ENCODE assay signal across 8 cellular contexts in the genomic region with DNA sequence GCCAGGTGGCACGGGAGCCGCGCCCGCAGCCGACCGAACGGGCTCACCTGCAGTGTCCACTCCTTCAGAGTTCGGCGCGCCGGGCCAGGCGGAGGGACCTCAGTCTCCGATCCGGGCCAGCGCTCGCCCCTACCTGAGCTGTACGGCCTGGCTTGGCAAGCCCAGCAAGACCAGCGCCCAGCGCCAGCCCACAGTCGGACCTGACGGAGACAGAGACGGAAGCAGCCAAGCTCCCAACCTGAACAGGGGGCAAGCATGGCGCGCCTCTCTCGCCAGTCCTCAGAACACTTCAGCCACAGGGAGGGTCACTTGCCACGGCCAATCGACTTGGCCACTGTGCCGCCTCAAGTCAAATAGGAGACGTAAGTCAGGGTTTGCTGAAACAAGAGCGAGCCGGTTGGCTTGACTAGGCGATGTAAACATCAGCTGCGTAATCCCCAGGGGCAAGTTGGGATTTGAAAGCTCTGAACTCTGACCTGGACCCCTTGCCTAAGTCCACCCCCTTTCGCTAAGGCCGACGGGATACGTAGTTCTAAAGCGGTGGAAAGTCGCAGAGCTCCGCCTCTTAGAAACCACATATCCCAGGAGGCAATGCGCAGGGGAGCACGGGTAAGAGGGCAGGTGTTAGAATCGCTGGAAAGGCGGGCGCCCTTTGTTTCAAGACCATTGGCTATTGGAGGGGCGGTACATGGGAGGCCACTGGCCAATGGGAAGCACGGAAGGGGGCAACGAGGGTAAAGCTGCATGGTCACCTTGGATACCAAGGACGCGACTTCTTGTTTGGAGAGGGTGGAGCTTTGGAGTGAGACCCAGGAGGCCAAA. TPM values are rescaled to one million over a fixed set of nuclear protein-coding genes. Genes with fewer than 3 reads are reported as not detected.
DNase-seq lines count a peak whose midpoint lies in the region; ATAC-seq and TF ChIP-seq lines count a peak whose summit lies in the region.
"Not testable (repeated sequence)": the region's sequence is repeated elsewhere in the genome, so short reads cannot be mapped to it uniquely, and the experiment has no call there.

A gene with protein sequence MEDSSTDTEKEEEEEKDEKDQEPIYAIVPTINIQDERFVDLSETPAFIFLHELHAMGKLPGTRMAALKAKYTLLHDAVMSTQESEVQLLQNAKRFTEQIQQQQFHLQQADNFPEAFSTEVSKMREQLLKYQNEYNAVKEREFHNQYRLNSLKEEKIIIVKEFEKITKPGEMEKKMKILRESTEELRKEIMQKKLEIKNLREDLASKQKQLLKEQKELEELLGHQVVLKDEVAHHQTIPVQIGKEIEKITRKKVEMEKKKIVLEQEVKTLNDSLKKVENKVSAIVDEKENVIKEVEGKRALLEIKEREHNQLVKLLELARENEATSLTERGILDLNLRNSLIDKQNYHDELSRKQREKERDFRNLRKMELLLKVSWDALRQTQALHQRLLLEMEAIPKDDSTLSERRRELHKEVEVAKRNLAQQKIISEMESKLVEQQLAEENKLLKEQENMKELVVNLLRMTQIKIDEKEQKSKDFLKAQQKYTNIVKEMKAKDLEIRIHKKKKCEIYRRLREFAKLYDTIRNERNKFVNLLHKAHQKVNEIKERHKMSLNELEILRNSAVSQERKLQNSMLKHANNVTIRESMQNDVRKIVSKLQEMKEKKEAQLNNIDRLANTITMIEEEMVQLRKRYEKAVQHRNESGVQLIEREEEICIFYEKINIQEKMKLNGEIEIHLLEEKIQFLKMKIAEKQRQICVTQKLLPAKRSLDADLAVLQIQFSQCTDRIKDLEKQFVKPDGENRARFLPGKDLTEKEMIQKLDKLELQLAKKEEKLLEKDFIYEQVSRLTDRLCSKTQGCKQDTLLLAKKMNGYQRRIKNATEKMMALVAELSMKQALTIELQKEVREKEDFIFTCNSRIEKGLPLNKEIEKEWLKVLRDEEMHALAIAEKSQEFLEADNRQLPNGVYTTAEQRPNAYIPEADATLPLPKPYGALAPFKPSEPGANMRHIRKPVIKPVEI (plus strand): TSS at position 756 of the 822 bp plus-strand sequence. CDS start 45,054 bp downstream, outside the sequence.

- intact Hi-C loops in natural killer cell (cut with micrococcal nuclease) = not testable (repeated sequence)

- H3K4me1 Mint-ChIP-seq in natural killer cell = not testable (repeated sequence)
- peaks cover 5 to 11% of the 10 kb centered on the region in 2 donors for H3K4me1 Mint-ChIP-seq in stimulated activated naive B cell treated with anti-CD40 and anti-IgM and Interleukin-4, amounts not matched to agents 10 μg/mL and 1 μg/mL and 100 μg/mL, for 72 hours

- not testable (repeated sequence) for H3K9me3 Mint-ChIP-seq in natural killer cell; stimulated activated naive B cell treated with anti-CD40 and anti-IgM and Interleukin-4, amounts not matched to agents 10 μg/mL and 1 μg/mL and 100 μg/mL, for 72 hours

- not testable (repeated sequence) for H3K9me3 ChIP-seq in HAP-1; RWPE2 (ENCODE audit: severe bottlenecking)

- not testable (repeated sequence) for H3K36me3 Mint-ChIP-seq in natural killer cell; stimulated activated naive B cell treated with anti-CD40 and anti-IgM and Interleukin-4, amounts not matched to agents 10 μg/mL and 1 μg/mL and 100 μg/mL, for 72 hours

- H3K4me3 ChIP-seq in HAP-1 (peak within 1 kb of the TSS; percentile 41), RWPE2 (ENCODE audit: severe bottlenecking) (peak within 1 kb of the TSS; percentile 72), fibroblast of pulmonary artery (replicated peaks; ENCODE audit: low read depth, low read length) (peak within 1 kb of the TSS; percentile 75)

- DNase-seq in EL (peak; percentile 99), HAP-1 (ENCODE audit: low spot score in 2 of 2) (peak; percentile 98 to 99), M059J (ENCODE audit: low read depth) (peak; percentile 100), RWPE2 (ENCODE audit: low spot score) (peak; percentile 96), fibroblast of pulmonary artery (ENCODE audit: low read depth) (peak; percentile 99), natural killer cell (peak; percentile 89)
- DNase-seq in activated T-helper 9 cell treated with anti-CD3 and anti-CD28 coated beads, Interleukin-2, amount 50 U/mL, for 16 hours (ENCODE audit: low read depth) = peak; percentile 87
- DNase-seq in stimulated activated naive B cell treated with anti-CD40 and anti-IgM and Interleukin-4, amounts not matched to agents 10 μg/mL and 1 μg/mL and 100 μg/mL, for 72 hours = peak; percentile 97

- peak within 1 kb of the TSS; percentile 91 for H3K4me3 Mint-ChIP-seq in natural killer cell
- H3K4me3 Mint-ChIP-seq in stimulated activated naive B cell treated with anti-CD40 and anti-IgM and Interleukin-4, amounts not matched to agents 10 μg/mL and 1 μg/mL and 100 μg/mL, for 72 hours = peak within 1 kb of the TSS; percentile 81 to 89

- in situ Hi-C loops in HAP-1 (cut with MboI; ENCODE audit: low sequenced_read_pairs) = not testable (repeated sequence)

- ATAC-seq in RWPE2 (ENCODE audit: low read depth) = peak; percentile 97
- ATAC-seq in natural killer cell = peak; percentile 96 to 100 (median 96)
- peak; percentile 98 for ATAC-seq in stimulated activated naive B cell treated with anti-CD40 and anti-IgM and Interleukin-4, amounts not matched to agents 10 μg/mL and 1 μg/mL and 100 μg/mL, for 72 hours (replicated peaks)

- H3K27me3 ChIP-seq in HAP-1 (ENCODE audit: low read depth); RWPE2 (ENCODE audit: insufficient read depth, poor library complexity, severe bottlenecking): not testable (repeated sequence)

- H3K36me3 ChIP-seq in HAP-1 (replicated peaks); RWPE2 (ENCODE audit: low read depth): not testable (repeated sequence)

- not testable (repeated sequence) for TF ChIP-seq CTCF in RWPE2 (IDR thresholded peaks at IDR 0.05; ENCODE audit: poor library complexity, severe bottlenecking); fibroblast of pulmonary artery (IDR thresholded peaks at IDR 0.05; ENCODE audit: low read length, missing control alignments); natural killer cell (IDR thresholded peaks at IDR 0.05)

- not testable (repeated sequence) for H3K4me1 ChIP-seq in HAP-1; RWPE2 (ENCODE audit: insufficient read depth, poor library complexity, severe bottlenecking)

- not testable (repeated sequence) for H3K27me3 Mint-ChIP-seq in natural killer cell (ENCODE audit: low read depth in 2 of 2); stimulated activated naive B cell treated with anti-CD40 and anti-IgM and Interleukin-4, amounts not matched to agents 10 μg/mL and 1 μg/mL and 100 μg/mL, for 72 hours

- not testable (repeated sequence) for H3K27ac ChIP-seq in RWPE2 (ENCODE audit: poor library complexity, severe bottlenecking)

- H3K27ac Mint-ChIP-seq in natural killer cell = peak within 1 kb of the TSS; percentile 83
- peak within 1 kb of the TSS; percentile 95 for H3K27ac Mint-ChIP-seq in stimulated activated naive B cell treated with anti-CD40 and anti-IgM and Interleukin-4, amounts not matched to agents 10 μg/mL and 1 μg/mL and 100 μg/mL, for 72 hours

RNA-seq across cellular contexts. Expression of the gene that starts here (rescaled TPM):
- total RNA-seq in M059J (2014; rRNA removed; shearing (Covaris generic)) = 1.1 and 2.9 TPM in 2 replicates
- total RNA-seq in natural killer cell = 10 to 100 TPM; 20.1 to 25.6 (median 24.0) TPM
